In the genomic region with DNA sequence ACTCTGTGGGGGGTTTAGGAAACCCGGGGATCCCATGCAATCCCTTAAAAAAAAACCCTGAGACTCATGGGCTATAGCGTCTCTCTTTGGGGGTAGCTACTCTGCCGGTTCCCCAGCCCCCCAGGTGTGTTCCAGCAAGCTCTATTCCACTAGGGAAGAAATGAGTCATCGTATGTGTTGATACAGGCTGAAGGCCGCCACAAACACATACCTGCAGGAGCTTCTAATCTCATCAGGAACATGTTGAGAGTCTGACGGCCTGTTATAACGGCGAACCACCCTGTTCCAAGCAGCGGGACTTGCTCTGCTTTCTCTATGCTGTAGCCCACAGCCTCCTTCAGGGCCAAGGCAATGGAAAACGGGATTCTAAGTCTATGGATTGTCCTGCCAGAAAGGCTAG, we compare ENCODE assay signal across 16 cellular contexts. TPM values are rescaled to one million over a fixed set of nuclear protein-coding genes. Genes with fewer than 3 reads are reported as not detected.
A peak's percentile ranks its signal among the peaks of the same experiment; 100 is the strongest.
DNase-seq lines count a peak whose midpoint lies in the region; ATAC-seq and TF ChIP-seq lines count a peak whose summit lies in the region.
"Had no signal": no experiment of that assay in that cellular context is flagged by ENCODE, and none has a peak within 500 bp of the region (broad histone marks: within the 10 kb centered on the region; RNA-seq: fewer than 3 reads in every experiment).

No MANE protein-coding gene starts in this region.

- peak overlapping the region; percentile 49 for H3K9ac ChIP-seq in HCT116 (ENCODE audit: low read length)

- POLR2A ChIA-PET in HCT116 (lab: Charles Lee), result interaction anchor here (2.1 kb wide), 1 partner anchor 374 kb away, joined by 5 read pairs; no protein-coding TSS in a partner anchor

- H3K79me2 ChIP-seq in HCT116 (ENCODE audit: insufficient read depth, low read length), result no peaks in the 10 kb centered on the region

- H3K4me1 ChIP-seq in HCT116 (ENCODE audit: control insufficient read depth in 1 of 2, insufficient read depth in 2 of 2, low read length in 2 of 2), result peaks cover 34 to 67% of the 10 kb centered on the region in 2 experiments
- H3K4me1 ChIP-seq in foreskin keratinocyte, result peaks cover 26% of the 10 kb centered on the region

- DNase-seq in HCT116 (ENCODE audit: low read depth, low spot score) (peak; percentile 23), SW480 (ENCODE audit: low spot score) (peak; percentile 96), foreskin keratinocyte (peak; percentile 96 to 99), NCI-H1694 (lab: John Stamatoyannopoulos, UW) (no peak), dedifferentiated amniotic fluid mesenchymal stem cell (ENCODE audit: extremely low spot score) (no peak)
- peak; percentile 7 for DNase-seq in stimulated activated CD8-positive, alpha-beta memory T cell treated with anti-CD3 and anti-CD28 coated beads, Interleukin-4, amount 100 ng/mL, for 48 hours
- no peak for DNase-seq in stimulated activated CD4-positive, alpha-beta T cell treated with anti-CD3 and anti-CD28 coated beads, Interleukin-2, amount 100 ng/mL, for 24 hours
- DNase-seq: activated CD4-positive, alpha-beta T cell treated with anti-CD3 and anti-CD28 coated beads for 36 hours; activated effector memory CD4-positive, alpha-beta T cell treated with Interleukin-2 at 50 U/mL for 16 hours; CD4-positive, alpha-beta T cell; OCI-M1; posterior cingulate gyrus; stimulated activated CD4-positive, alpha-beta T cell treated with anti-CD3 and anti-CD28 coated beads, Interleukin-4, amount 100 ng/mL, for 4 hours; T-helper 17 cell had no signal

- no TSS peak for BruUV-seq in HCT116 (replicated peaks; lab: Mats Ljungman, UMichigan)

- H4K20me1 ChIP-seq in HCT116 (ENCODE audit: insufficient read depth), result no peaks in the 10 kb centered on the region

- RAD21 ChIA-PET in HCT116 (lab: Charles Lee; ENCODE audit: low non-redundant PET in 1 of 2, low total read pairs in 2 of 2, uncharacterized antibody in 2 of 2, unreplicated experiment in 2 of 2), result no interaction called here

- intact Hi-C loops in HCT116 (cut with micrococcal nuclease), result no loop called here

- H3K36me3 ChIP-seq in HCT116 (ENCODE audit: control insufficient read depth in 1 of 2, insufficient read depth in 2 of 2, low read length in 2 of 2), result no peaks in the 10 kb centered on the region
- H3K36me3 ChIP-seq: MG63 had no signal

- peak overlapping the region; percentile 96 for H2AFZ ChIP-seq in HCT116 (ENCODE audit: low read depth, low read length, poor library complexity, severe bottlenecking)

- H3K27me3 ChIP-seq in HCT116 (ENCODE audit: insufficient read depth, low read length) (no peaks in the 10 kb centered on the region), foreskin keratinocyte (no peaks in the 10 kb centered on the region)
- H3K27me3 ChIP-seq: MG63 had no signal

- TF ChIP-seq RAD21 in HCT116 (IDR thresholded peaks at IDR 0.05; ENCODE audit: low read depth), result peak; percentile 4; the same call in 1 of the 2 replicates

- H3K27ac ChIP-seq in HCT116 (ENCODE audit: low read depth, low read length), result peak overlapping the region; percentile 55
- peak overlapping the region; percentile 100 for H3K27ac ChIP-seq in foreskin keratinocyte

- CTCF ChIA-PET in HCT116 (lab: Charles Lee), result interaction anchor here (1.1 to 2.0 kb wide), 3 partner anchors 17 to 349 kb away, joined by 3 to 7 read pairs (median 7); no protein-coding TSS in a partner anchor

- ATAC-seq in HCT116, result peak; percentile 52
- peak; percentile 7 for ATAC-seq in foreskin keratinocyte
- ATAC-seq: activated CD4-positive, alpha-beta T cell treated with anti-CD3 and anti-CD28 coated beads for 36 hours; T-helper 17 cell had no signal

- no peak for TF ChIP-seq CTCF in HCT116 (IDR thresholded peaks at IDR 0.05 in 2 of 3, conservative IDR thresholded peaks at IDR 0.05 in 1 of 3; ENCODE audit: borderline replicate concordance in 1 of 3, insufficient read depth in 1 of 3, low read depth in 2 of 3, low read length in 2 of 3)
- TF ChIP-seq CTCF in foreskin keratinocyte (conservative IDR thresholded peaks at IDR 0.05), result no peak

- H3K9me3 ChIP-seq in HCT116 (ENCODE audit: control insufficient read depth in 1 of 2, insufficient read depth in 1 of 2, low read depth in 1 of 2, low read length in 2 of 2), result no peaks in the 10 kb centered on the region
- H3K9me3 ChIP-seq: MG63 had no signal

- TF ChIP-seq POLR2A in HCT116 (IDR thresholded peaks at IDR 0.05; ENCODE audit: borderline replicate concordance, extremely low read depth, insufficient read depth, insufficient read length), result no peak

- peak overlapping the region in 1 of 2 experiments; percentile 33; a peak in 2 of 4 replicates for H3K4me3 ChIP-seq in HCT116 (replicated peaks in 1 of 2; ENCODE audit: low read depth in 1 of 2, low read length in 2 of 2)
- H3K4me3 ChIP-seq: MG63 had no signal

- H3K4me2 ChIP-seq in HCT116 (ENCODE audit: low read length), result peak overlapping the region; percentile 73

- H3K9me2 ChIP-seq in HCT116 (ENCODE audit: insufficient read depth), result no peaks in the 10 kb centered on the region

TF ChIP-seq in HCT116, 20 proteins besides CTCF, POLR2A, EP300 and RAD21:
- TF ChIP-seq JUND (IDR thresholded peaks at IDR 0.05) (peak; percentile 87), CBX3 (IDR thresholded peaks at IDR 0.05; ENCODE audit: low read depth) (peak; percentile 26; the same call in 1 of the 2 replicates), YY1 (IDR thresholded peaks at IDR 0.05; ENCODE audit: extremely low read depth, insufficient replicate concordance, low read depth, low read length) (no peak), SRF (IDR thresholded peaks at IDR 0.05; ENCODE audit: low read depth) (no peak), CEBPB (IDR thresholded peaks at IDR 0.05; ENCODE audit: low read depth) (no peak; the same call in 1 of the 2 replicates), EZH2phosphoT487 (IDR thresholded peaks at IDR 0.05; ENCODE audit: borderline replicate concordance) (no peak), SIN3A (IDR thresholded peaks at IDR 0.05; ENCODE audit: low read depth) (no peak), SP1 (IDR thresholded peaks at IDR 0.05; ENCODE audit: low read depth) (peak; percentile 51), ELF1 (IDR thresholded peaks at IDR 0.05; ENCODE audit: borderline replicate concordance, low read depth) (no peak), TCF7L2 (IDR thresholded peaks at IDR 0.05; ENCODE audit: borderline replicate concordance, extremely low read depth, insufficient read depth, insufficient read length) (no peak), FOSL1 (IDR thresholded peaks at IDR 0.05; ENCODE audit: low read depth) (peak; percentile 88)
- TF ChIP-seq, protein P1, sequence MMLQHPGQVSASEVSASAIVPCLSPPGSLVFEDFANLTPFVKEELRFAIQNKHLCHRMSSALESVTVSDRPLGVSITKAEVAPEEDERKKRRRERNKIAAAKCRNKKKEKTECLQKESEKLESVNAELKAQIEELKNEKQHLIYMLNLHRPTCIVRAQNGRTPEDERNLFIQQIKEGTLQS (IDR thresholded peaks at IDR 0.05), result no peak

RNA-seq across cellular contexts. Expression of a gene that starts 1.0 kb away (rescaled TPM):
- 0.44 TPM for total RNA-seq in HCT116 (2021; ENCODE audit: unreplicated experiment)
- polyA plus RNA-seq in HCT116 (2012), result 0.25 TPM in 1 of 2 replicates, not detected in the other
- total RNA-seq in foreskin keratinocyte, result 14,096 and 16,153 TPM in 2 replicates
- polyA plus RNA-seq in foreskin keratinocyte, result 14,175 and 15,868 TPM in 2 replicates
- total RNA-seq: activated CD4-positive, alpha-beta T cell treated with anti-CD3 and anti-CD28 coated beads for 36 hours; epithelial cell of proximal tubule; T-helper 17 cell had no signal

RNA-seq across cellular contexts. Expression of a gene that starts 28.1 kb away (rescaled TPM):
- total RNA-seq in HCT116 (2021; ENCODE audit: unreplicated experiment), result 0.66 TPM
- 0.61 and 0.90 TPM in 2 replicates for polyA plus RNA-seq in HCT116 (2012)
- 5,507 and 5,589 TPM in 2 replicates for total RNA-seq in foreskin keratinocyte
- polyA plus RNA-seq in foreskin keratinocyte, result 5,333 and 5,444 TPM in 2 replicates
- total RNA-seq: activated CD4-positive, alpha-beta T cell treated with anti-CD3 and anti-CD28 coated beads for 36 hours; CD4-positive, alpha-beta T cell; epithelial cell of proximal tubule; T-helper 17 cell had no signal

RNA-seq across cellular contexts. Expression of a gene that starts 31.8 kb away (rescaled TPM):
- not detected for total RNA-seq in HCT116 (2021; ENCODE audit: unreplicated experiment)
- polyA plus RNA-seq in HCT116 (2012), result not detected in 2 replicates
- not detected in 2 replicates for total RNA-seq in foreskin keratinocyte
- not detected in 2 replicates for polyA plus RNA-seq in foreskin keratinocyte
- total RNA-seq: activated CD4-positive, alpha-beta T cell treated with anti-CD3 and anti-CD28 coated beads for 36 hours; CD4-positive, alpha-beta T cell; epithelial cell of proximal tubule; T-helper 17 cell had no signal

RNA-seq across cellular contexts. Expression of a gene that starts 47.6 kb away (rescaled TPM):
- total RNA-seq in HCT116 (2021; ENCODE audit: unreplicated experiment), result not detected
- 0.04 TPM in 1 of 2 replicates, not detected in the other for polyA plus RNA-seq in HCT116 (2012)
- total RNA-seq in foreskin keratinocyte, result 4.5 and 7.6 TPM in 2 replicates
- 4.0 and 6.3 TPM in 2 replicates for polyA plus RNA-seq in foreskin keratinocyte
- total RNA-seq: activated CD4-positive, alpha-beta T cell treated with anti-CD3 and anti-CD28 coated beads for 36 hours; CD4-positive, alpha-beta T cell; epithelial cell of proximal tubule; T-helper 17 cell had no signal

RNA-seq across cellular contexts. Expression of a gene that starts 52.5 kb away (rescaled TPM):
- total RNA-seq in HCT116 (2021; ENCODE audit: unreplicated experiment), result not detected
- not detected in 2 replicates for polyA plus RNA-seq in HCT116 (2012)
- not detected in 2 replicates for total RNA-seq in foreskin keratinocyte
- polyA plus RNA-seq in foreskin keratinocyte, result 0.07 TPM in 2 replicates
- total RNA-seq: activated CD4-positive, alpha-beta T cell treated with anti-CD3 and anti-CD28 coated beads for 36 hours; epithelial cell of proximal tubule; T-helper 17 cell had no signal

Comparison
In these comparisons a context has a peak if more than half of its experiments do, and no peak if none do; other contexts are left out.
1. DNase-seq: peak in HCT116 (single experiment), SW480 (single experiment), foreskin keratinocyte (2 of 2) and stimulated activated CD8-positive, alpha-beta memory T cell treated with anti-CD3 and anti-CD28 coated beads, Interleukin-4, amount 100 ng/mL, for 48 hours (single experiment); none in NCI-H1694 (single experiment), dedifferentiated amniotic fluid mesenchymal stem cell (single experiment) and stimulated activated CD4-positive, alpha-beta T cell treated with anti-CD3 and anti-CD28 coated beads, Interleukin-2, amount 100 ng/mL, for 24 hours (0 of 2).
2. RNA of a gene that starts 1.0 kb away (total RNA-seq): 14,096 to 16,153 TPM in foreskin keratinocyte; 0.44 TPM in HCT116 (single experiment); every median in the first group is over 1,000 times any median in the second.
3. RNA of a gene that starts 28.1 kb away (total RNA-seq): 5,507 to 5,589 TPM in foreskin keratinocyte; 0.66 TPM in HCT116 (single experiment); every median in the first group is over 1,000 times any median in the second.